10 cellular contexts compared by ENCODE assay signal in the genomic region with DNA sequence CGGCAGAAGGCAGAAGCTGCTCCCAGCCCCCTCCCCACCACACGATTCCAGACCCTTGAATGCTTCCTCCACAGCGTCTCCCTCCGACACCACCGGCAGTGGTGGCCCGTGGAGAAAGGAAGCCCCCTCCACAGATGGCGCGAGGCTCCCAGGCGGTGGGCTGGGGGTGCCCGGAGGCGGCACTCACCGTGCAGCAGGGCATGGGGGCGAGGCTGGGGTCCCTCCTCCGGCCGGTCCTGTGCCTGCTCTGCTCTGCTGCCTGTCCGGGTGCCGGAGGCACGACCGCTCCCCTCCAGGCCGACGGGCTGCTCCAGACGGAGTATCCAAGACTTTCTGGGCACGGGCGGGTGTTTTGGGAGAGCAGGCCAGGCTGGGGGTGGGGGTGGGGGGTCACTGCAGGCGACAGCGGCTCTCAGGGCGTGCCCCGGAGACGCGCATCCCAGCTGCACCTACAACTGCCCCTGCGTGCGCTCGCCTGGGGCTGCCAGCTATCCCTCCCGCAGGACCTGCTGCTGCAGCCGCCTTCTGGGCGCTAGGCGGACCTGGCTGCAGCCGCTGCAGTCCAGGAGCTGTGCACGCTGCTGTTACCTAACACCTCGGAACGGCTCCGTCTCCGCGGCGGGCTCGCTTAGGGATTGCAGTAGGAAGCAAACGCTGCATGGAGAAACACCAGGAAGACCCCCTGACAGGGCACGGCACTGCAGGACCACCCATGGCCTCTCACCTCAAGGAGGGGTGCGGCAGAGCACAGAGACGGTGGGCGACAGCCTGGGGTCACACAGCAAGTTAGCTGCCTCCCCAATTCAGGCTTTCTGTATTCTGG. TPM values are rescaled to one million over a fixed set of nuclear protein-coding genes. Genes with fewer than 3 reads are reported as not detected.
DNase-seq lines count a peak whose midpoint lies in the region; ATAC-seq and TF ChIP-seq lines count a peak whose summit lies in the region.
"Had no signal": no experiment of that assay in that cellular context is flagged by ENCODE, and none has a peak within 500 bp of the region (broad histone marks: within the 10 kb centered on the region; RNA-seq: fewer than 3 reads in every experiment).

No MANE protein-coding gene starts in this region.

- H3K4me3 ChIP-seq in LNCaP clone FGC (ENCODE audit: low read depth, low read length) (no peak overlapping the region), choroid plexus epithelial cell (ENCODE audit: low read depth, low read length) (no peak overlapping the region), mesendoderm (ENCODE audit: low read length) (no peak overlapping the region)
- H3K4me3 ChIP-seq: SJSA1 had no signal

- no peak overlapping the region for H2BK15ac ChIP-seq in mesendoderm (replicated peaks; ENCODE audit: low read depth)

- no peak overlapping the region for H3K18ac ChIP-seq in mesendoderm (ENCODE audit: low read length)

- peak overlapping the region; percentile 44 for H3K4me2 ChIP-seq in mesendoderm (ENCODE audit: low read length)

- peak overlapping the region; percentile 7 for H3K56ac ChIP-seq in mesendoderm (ENCODE audit: low read length)

- peak overlapping the region; percentile 9 for H3K9ac ChIP-seq in mesendoderm (ENCODE audit: low read length)

- H3K79me1 ChIP-seq in mesendoderm (ENCODE audit: low read length), result no peaks in the 10 kb centered on the region

- H2BK5ac ChIP-seq in mesendoderm (ENCODE audit: low read length), result no peak overlapping the region

- no peak overlapping the region for H3K27ac ChIP-seq in mesendoderm (ENCODE audit: low read depth, low read length)
- H3K27ac ChIP-seq: SJSA1 had no signal

- H3K23ac ChIP-seq in mesendoderm (ENCODE audit: low read length), result no peak overlapping the region

- TF ChIP-seq CTCF in LNCaP clone FGC (IDR thresholded peaks at IDR 0.05; ENCODE audit: control insufficient read depth, extremely low read depth, insufficient read depth) (no peak), choroid plexus epithelial cell (conservative IDR thresholded peaks at IDR 0.05; ENCODE audit: low read depth, low read length) (peak; percentile 23), GM13976 (IDR thresholded peaks at IDR 0.05; ENCODE audit: borderline replicate concordance, control extremely low read depth, extremely low read depth, insufficient read depth, missing control alignments) (no peak)

- peak; percentile 12 for DNase-seq in EL
- DNase-seq in LNCaP clone FGC (ENCODE audit: low read depth), result peak; percentile 3
- peak; percentile 36 for DNase-seq in choroid plexus epithelial cell (ENCODE audit: low read depth)
- DNase-seq in mesendoderm, result peak; percentile 45
- DNase-seq in GM13976 (ENCODE audit: low spot score), result no peak
- no peak for DNase-seq in activated CD4-positive, alpha-beta T cell treated with anti-CD3 and anti-CD28 coated beads, Interleukin-2, amount 50 U/mL, for 48 hours
- no peak for DNase-seq in stimulated activated CD4-positive, alpha-beta T cell treated with anti-CD3 and anti-CD28 coated beads, Interleukin-4, amount 100 ng/mL, for 4 hours
- DNase-seq: KG1 had no signal

- H3K4me1 ChIP-seq in mesendoderm (ENCODE audit: control insufficient read depth, low read depth, low read length), result no peaks in the 10 kb centered on the region

- no peak overlapping the region for H2BK120ac ChIP-seq in mesendoderm (ENCODE audit: low read depth, low read length)

- no peak overlapping the region for H4K5ac ChIP-seq in mesendoderm (ENCODE audit: low read length)

- no peaks in the 10 kb centered on the region for H3K36me3 ChIP-seq in mesendoderm (ENCODE audit: control insufficient read depth, insufficient read depth, low read length)
- H3K36me3 ChIP-seq: SJSA1 had no signal

- H3K27me3 ChIP-seq in mesendoderm (ENCODE audit: insufficient read depth, low read length, poor library complexity), result peaks cover 9% of the 10 kb centered on the region

- in situ Hi-C loops in GM13976 (cut with MboI; ENCODE audit: low sequenced_read_pairs, unreplicated experiment), result no loop called here

- H2AK5ac ChIP-seq in mesendoderm (ENCODE audit: low read length), result no peak overlapping the region

- no peaks in the 10 kb centered on the region for H3K79me2 ChIP-seq in mesendoderm (ENCODE audit: control insufficient read depth, insufficient read depth, low read length)

- no CpG with 5 or more reads among the region's 51 CpGs for WGBS in mesendoderm (ENCODE audit: extremely low coverage, insufficient coverage, low lambda C conversion rate)

- no peak overlapping the region for H4K8ac ChIP-seq in mesendoderm (ENCODE audit: low read depth, low read length)

- H3K4ac ChIP-seq in mesendoderm (ENCODE audit: low read depth, low read length), result no peak overlapping the region

- no peak for ATAC-seq in GM21529 (IDR thresholded peaks at IDR 0.05; ENCODE audit: unreplicated experiment)

RNA-seq across cellular contexts. Expression of a gene that starts 15.2 kb away (rescaled TPM):
- not detected for polyA plus RNA-seq in mesendoderm (2013, experiment 1 of 2)
- polyA plus RNA-seq in mesendoderm (2013, experiment 2 of 2), result not detected

RNA-seq across cellular contexts. Expression of a gene that starts 28.8 kb away (rescaled TPM):
- not detected for polyA plus RNA-seq in mesendoderm (2013, experiment 1 of 2)
- polyA plus RNA-seq in mesendoderm (2013, experiment 2 of 2), result 0.03 TPM

RNA-seq across cellular contexts. Expression of a gene that starts 38.3 kb away (rescaled TPM):
- 1.7 TPM for polyA plus RNA-seq in mesendoderm (2013, experiment 1 of 2)
- 1.4 TPM for polyA plus RNA-seq in mesendoderm (2013, experiment 2 of 2)

Comparison
In these comparisons a context has a peak if more than half of its experiments do, and no peak if none do; other contexts are left out.
1. DNase-seq: peak in EL (single experiment), LNCaP clone FGC (single experiment), choroid plexus epithelial cell (single experiment) and mesendoderm (single experiment); none in GM13976 (single experiment), activated CD4-positive, alpha-beta T cell treated with anti-CD3 and anti-CD28 coated beads, Interleukin-2, amount 50 U/mL, for 48 hours (0 of 2) and stimulated activated CD4-positive, alpha-beta T cell treated with anti-CD3 and anti-CD28 coated beads, Interleukin-4, amount 100 ng/mL, for 4 hours (0 of 2).